ENCODE assay signal across 13 cellular contexts in the genomic region with DNA sequence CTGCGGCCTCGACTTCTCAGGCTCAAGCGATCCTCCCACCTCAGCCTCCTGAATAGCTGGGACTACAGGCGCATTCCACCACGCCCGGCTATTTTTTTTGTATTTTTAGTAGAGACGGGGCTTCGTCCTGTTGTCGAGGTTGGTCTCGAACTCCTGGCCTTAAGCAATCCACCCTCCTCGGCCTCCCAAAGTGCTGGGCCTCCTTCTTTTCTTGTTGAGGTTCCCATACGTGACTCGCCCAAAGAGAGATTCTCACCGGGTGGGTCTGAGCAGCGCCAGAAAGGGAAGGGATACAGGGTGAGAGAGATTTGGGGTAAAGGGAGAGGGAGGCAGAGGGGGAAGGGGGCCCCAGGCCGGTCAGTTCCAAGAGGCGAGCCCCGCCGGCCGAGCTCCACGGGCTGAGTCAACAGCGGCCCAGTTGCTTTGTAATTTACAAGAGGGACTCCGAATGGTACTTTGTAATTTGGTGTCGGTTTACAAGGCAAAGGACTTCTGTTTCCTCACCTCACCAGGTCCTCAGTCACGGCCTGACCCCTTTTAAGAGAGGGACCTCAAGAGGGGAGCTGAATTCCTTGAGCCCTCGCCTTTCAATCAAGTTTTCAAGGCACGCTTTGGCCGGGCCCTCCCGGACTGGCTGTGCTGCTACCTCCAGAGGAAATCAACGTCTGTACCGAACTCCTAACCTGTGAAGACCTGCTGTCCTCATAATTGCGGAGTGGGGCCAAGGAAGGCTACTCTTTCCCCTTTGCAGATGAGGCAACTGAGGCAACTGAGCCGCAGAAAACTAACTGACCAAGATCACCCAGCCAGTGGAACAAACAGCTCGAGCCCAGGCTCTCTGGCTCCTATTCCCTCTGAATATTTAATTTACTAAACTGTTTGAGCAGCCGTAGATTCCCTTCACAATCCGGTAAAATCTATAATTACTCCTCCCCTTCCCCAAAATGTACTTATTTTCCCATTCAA. TPM values are rescaled to one million over a fixed set of nuclear protein-coding genes. Genes with fewer than 3 reads are reported as not detected.
DNase-seq lines count a peak whose midpoint lies in the region; ATAC-seq and TF ChIP-seq lines count a peak whose summit lies in the region.
"Had no signal": no experiment of that assay in that cellular context is flagged by ENCODE, and none has a peak within 500 bp of the region (broad histone marks: within the 10 kb centered on the region; RNA-seq: fewer than 3 reads in every experiment).

No MANE protein-coding gene starts in this region.

- no peak overlapping the region for H3K27ac Mint-ChIP-seq in activated T-cell treated with anti-CD3 and anti-CD28 coated beads, Interleukin-2, amount 50 U/mL, for 24 hours
- H3K27ac Mint-ChIP-seq in activated naive CD8-positive, alpha-beta T cell = no peak overlapping the region
- H3K27ac Mint-ChIP-seq: endodermal cell had no signal

- H4K5ac ChIP-seq in mesendoderm (ENCODE audit: low read length) = no peak overlapping the region

- H3K4me3 ChIP-seq in mesendoderm (ENCODE audit: low read length) (no peak overlapping the region), thoracic aorta (peak overlapping the region; percentile 79)

- peaks cover 52% of the 10 kb centered on the region for H3K4me1 Mint-ChIP-seq in activated T-cell treated with anti-CD3 and anti-CD28 coated beads, Interleukin-2, amount 50 U/mL, for 24 hours (ENCODE audit: low read depth)
- H3K4me1 Mint-ChIP-seq in activated naive CD8-positive, alpha-beta T cell (ENCODE audit: low read depth) = peaks cover 59% of the 10 kb centered on the region

- H3K9ac ChIP-seq in mesendoderm (ENCODE audit: low read length) = no peak overlapping the region

- no peaks in the 10 kb centered on the region for H3K9me3 Mint-ChIP-seq in activated T-cell treated with anti-CD3 and anti-CD28 coated beads, Interleukin-2, amount 50 U/mL, for 24 hours
- H3K9me3 Mint-ChIP-seq in activated naive CD8-positive, alpha-beta T cell (ENCODE audit: low read depth) = peaks cover 6% of the 10 kb centered on the region

- H2AK5ac ChIP-seq in mesendoderm (ENCODE audit: low read length) = no peak overlapping the region

- H3K4ac ChIP-seq in mesendoderm (ENCODE audit: low read depth, low read length) = no peak overlapping the region

- peak overlapping the region; percentile 3 for H3K56ac ChIP-seq in mesendoderm (ENCODE audit: low read length)

- no peak for TF ChIP-seq CTCF in thoracic aorta (IDR thresholded peaks at IDR 0.05)

- H4K8ac ChIP-seq in mesendoderm (ENCODE audit: low read depth, low read length) = no peak overlapping the region

- peaks cover 2% of the 10 kb centered on the region for H3K4me1 ChIP-seq in mesendoderm (ENCODE audit: control insufficient read depth, low read depth, low read length)
- peaks cover 21 to 56% of the 10 kb centered on the region in 2 donors for H3K4me1 ChIP-seq in thoracic aorta (ENCODE audit: control insufficient read depth in 1 of 2, low read depth in 2 of 2)

- WGBS in mesendoderm (ENCODE audit: extremely low coverage, insufficient coverage, low lambda C conversion rate) = no CpG with 5 or more reads among the region's 36 CpGs

- H3K23ac ChIP-seq in mesendoderm (ENCODE audit: low read length) = no peak overlapping the region

- no peak overlapping the region for H2BK120ac ChIP-seq in mesendoderm (ENCODE audit: low read depth, low read length)

- H3K27ac ChIP-seq in mesendoderm (ENCODE audit: low read depth, low read length) = no peak overlapping the region
- no peak overlapping the region for H3K27ac ChIP-seq in thoracic aorta

- H2BK5ac ChIP-seq in mesendoderm (ENCODE audit: low read length) = no peak overlapping the region

- H3K27me3 ChIP-seq in mesendoderm (ENCODE audit: insufficient read depth, low read length, poor library complexity) = peaks cover 74% of the 10 kb centered on the region
- H3K27me3 ChIP-seq in thoracic aorta (replicated peaks; ENCODE audit: insufficient read depth) = peaks cover 29% of the 10 kb centered on the region

- peaks cover 91% of the 10 kb centered on the region for H3K27me3 Mint-ChIP-seq in activated T-cell treated with anti-CD3 and anti-CD28 coated beads, Interleukin-2, amount 50 U/mL, for 24 hours
- peaks cover 63% of the 10 kb centered on the region for H3K27me3 Mint-ChIP-seq in activated naive CD8-positive, alpha-beta T cell

- H3K9me3 ChIP-seq in thoracic aorta = no peaks in the 10 kb centered on the region
- H3K9me3 ChIP-seq: upper lobe of left lung had no signal

- ATAC-seq in thoracic aorta (ENCODE audit: insufficient number of reproducible peaks, low FRiP score, low read depth) = no peak

- H2BK15ac ChIP-seq in mesendoderm (replicated peaks; ENCODE audit: low read depth) = no peak overlapping the region

- no peaks in the 10 kb centered on the region for H3K36me3 Mint-ChIP-seq in activated T-cell treated with anti-CD3 and anti-CD28 coated beads, Interleukin-2, amount 50 U/mL, for 24 hours (ENCODE audit: low read depth)
- peaks cover 3% of the 10 kb centered on the region for H3K36me3 Mint-ChIP-seq in activated naive CD8-positive, alpha-beta T cell

- peak overlapping the region; percentile 78 for H3K4me3 Mint-ChIP-seq in activated T-cell treated with anti-CD3 and anti-CD28 coated beads, Interleukin-2, amount 50 U/mL, for 24 hours
- peak overlapping the region; percentile 87 for H3K4me3 Mint-ChIP-seq in activated naive CD8-positive, alpha-beta T cell
- H3K4me3 Mint-ChIP-seq: endodermal cell had no signal

- no peaks in the 10 kb centered on the region for H3K79me2 ChIP-seq in mesendoderm (ENCODE audit: control insufficient read depth, insufficient read depth, low read length)

- H3K18ac ChIP-seq in mesendoderm (ENCODE audit: low read length) = no peak overlapping the region

- H3K36me3 ChIP-seq in mesendoderm (ENCODE audit: control insufficient read depth, insufficient read depth, low read length) (no peaks in the 10 kb centered on the region), thoracic aorta (no peaks in the 10 kb centered on the region)
- H3K36me3 ChIP-seq: upper lobe of left lung had no signal

- no peak for DNase-seq in activated T-cell treated with anti-CD3 and anti-CD28 coated beads, Interleukin-2, amount 50 U/mL, for 24 hours
- DNase-seq in activated T-cell treated with anti-CD3 and anti-CD28 coated beads for 4 hours (no peak), mesendoderm (peak; percentile 50), thoracic aorta (ENCODE audit: low spot score) (no peak), HuH-7 (ENCODE audit: low spot score) (no peak), hepatic stellate cell (ENCODE audit: low spot score) (no peak), MV-4-11 (lab: John Stamatoyannopoulos, UW) (no peak)
- DNase-seq: activated CD8-positive, alpha-beta memory T cell treated with anti-CD3 and anti-CD28 coated beads, Interleukin-2, amount 50 U/mL, for 4 hours; endodermal cell; NCI-H1048 had no signal

- H3K79me1 ChIP-seq in mesendoderm (ENCODE audit: low read length) = no peaks in the 10 kb centered on the region

- no peak overlapping the region for H3K4me2 ChIP-seq in mesendoderm (ENCODE audit: low read length)

RNA-seq across cellular contexts. Expression of a gene that starts 3.2 kb away (rescaled TPM):
- polyA plus RNA-seq in mesendoderm (2013, experiment 1 of 2) = 0.24 TPM
- 0.22 TPM for polyA plus RNA-seq in mesendoderm (2013, experiment 2 of 2)
- not detected for total RNA-seq in thoracic aorta
- total RNA-seq: RPMI7951 had no signal
